Comparison of ENCODE assay signal across 20 cellular contexts in the genomic region with DNA sequence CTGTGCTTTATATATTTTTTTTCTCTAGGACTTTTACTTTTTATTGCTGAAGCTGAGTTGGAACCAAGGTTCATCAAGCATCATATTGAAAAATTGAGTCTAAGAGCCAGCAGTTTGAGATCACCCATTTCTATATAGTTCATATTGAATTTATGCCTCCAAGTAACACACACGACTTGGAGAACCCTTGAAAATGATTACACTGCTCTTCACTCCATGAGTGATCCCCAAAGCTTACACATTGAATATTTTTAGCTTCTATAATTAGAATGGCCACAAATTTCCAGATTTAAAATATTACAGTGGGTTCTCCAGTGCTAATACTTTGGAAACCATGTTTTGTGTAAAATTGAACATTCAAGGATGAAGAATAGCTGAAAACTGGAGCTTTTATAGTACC.
"Had no signal": no experiment of that assay in that cellular context is flagged by ENCODE, and none has a peak within 500 bp of the region (broad histone marks: within the 10 kb centered on the region; RNA-seq: fewer than 3 reads in every experiment).

No MANE protein-coding gene starts in this region.

- DNase-seq: KBM-7, MG63, NCI-H1092, NCI-H1436, NCI-H1694, NCI-H187 treated with DMSO at 0.1 percent for 48 hours, NCI-H2029 treated with DMSO at 0.1 percent for 48 hours, NCI-H2107, NCI-H2171 treated with DMSO at 0.1 percent for 48 hours, NCI-H2227 treated with DMSO at 0.1 percent for 48 hours, NCI-H510A, NCI-H524 treated with DMSO at 0.1 percent for 48 hours, NCI-H69, NCI-H774, Right ventricle myocardium superior, RPMI8226, SIG-M5 had no signal

- H3K36me3 ChIP-seq: MG63, SJSA1 had no signal

- H3K27ac ChIP-seq: HL-60, SJSA1, SK-N-MC had no signal

- H3K9me3 ChIP-seq: MG63, SJSA1 had no signal

- H3K4me1 ChIP-seq: SJSA1 had no signal

- H3K4me3 ChIP-seq: MG63, SJSA1, SK-N-MC had no signal

- H3K27me3 ChIP-seq: MG63 had no signal
